ENCODE assay signal across 8 cellular contexts in genomic region chr5:6765612-6766525, GRCh38. TPM values are rescaled to one million over a fixed set of nuclear protein-coding genes. Genes with fewer than 3 reads are reported as not detected.
DNase-seq lines count a peak whose midpoint lies in the region; TF ChIP-seq lines count a peak whose summit lies in the region.

No MANE protein-coding gene starts in this region.

- H3K27ac Mint-ChIP-seq in activated naive CD4-positive, alpha-beta T cell treated with anti-CD3 and anti-CD28 coated beads for 36 hours, result no peak overlapping the region

- H3K4me1 Mint-ChIP-seq in activated naive CD4-positive, alpha-beta T cell treated with anti-CD3 and anti-CD28 coated beads for 36 hours (ENCODE audit: low read depth), result peaks cover 10% of the 10 kb centered on the region

- DNase-seq in GM10248 (ENCODE audit: extremely low spot score), result peak; percentile 83
- peak; percentile 26 for DNase-seq in HCEC 1CT
- DNase-seq in M059J (ENCODE audit: low read depth), result peak; percentile 83
- DNase-seq in SHP77 treated with DMSO at 0.1 percent for 48 hours (lab: John Stamatoyannopoulos, UW), result peak; percentile 78
- peak; percentile 87 for DNase-seq in activated naive CD4-positive, alpha-beta T cell treated with anti-CD3 and anti-CD28 coated beads for 36 hours
- DNase-seq in head of caudate nucleus, result peak; percentile 63 to 92 (median 81)
- peak; percentile 67 for DNase-seq in pons (ENCODE audit: low spot score)
- DNase-seq in ureter (ENCODE audit: low spot score), result peak; percentile 90

- peak; percentile 92 for TF ChIP-seq CTCF in GM10248 (IDR thresholded peaks at IDR 0.05; ENCODE audit: control extremely low read depth, extremely low read depth, low read depth, missing control alignments)

- CTCF ChIA-PET in GM10248 (lab: Yijun Ruan, JAX), result interaction anchor here (0.6 to 2.1 kb wide), 21 partner anchors 7 to 1092 kb away, joined by 3 to 12 read pairs (median 4); no protein-coding TSS in a partner anchor
- CTCF ChIA-PET in activated naive CD4-positive, alpha-beta T cell treated with anti-CD3 and anti-CD28 coated beads for 36 hours (lab: Charles Lee), result interaction anchor here (0.7 to 1.1 kb wide), 3 partner anchors 14 to 77 kb away, joined by 3 read pairs; no protein-coding TSS in a partner anchor

- no peaks in the 10 kb centered on the region for H3K36me3 Mint-ChIP-seq in activated naive CD4-positive, alpha-beta T cell treated with anti-CD3 and anti-CD28 coated beads for 36 hours (ENCODE audit: low read depth)

- intact Hi-C loops in activated naive CD4-positive, alpha-beta T cell treated with anti-CD3 and anti-CD28 coated beads for 36 hours (cut with micrococcal nuclease), result loop anchor here (1.0 to 5.0 kb wide), 7 partner anchors 61 to 1091 kb away; no protein-coding TSS in a partner anchor
- intact Hi-C loops in head of caudate nucleus (cut with DNase I), result no loop called here

- H3K4me3 Mint-ChIP-seq in activated naive CD4-positive, alpha-beta T cell treated with anti-CD3 and anti-CD28 coated beads for 36 hours, result no peak overlapping the region

- POLR2A ChIA-PET in GM10248 (lab: Yijun Ruan, JAX), result no interaction called here

- H3K27me3 Mint-ChIP-seq in activated naive CD4-positive, alpha-beta T cell treated with anti-CD3 and anti-CD28 coated beads for 36 hours (ENCODE audit: low read depth), result no peaks in the 10 kb centered on the region

- no peaks in the 10 kb centered on the region for H3K9me3 Mint-ChIP-seq in activated naive CD4-positive, alpha-beta T cell treated with anti-CD3 and anti-CD28 coated beads for 36 hours

RNA-seq across cellular contexts. Expression of gene TENT4A, which starts 52.6 kb away (rescaled TPM):
- total RNA-seq in M059J (2014; rRNA removed; shearing (Covaris generic)), result 9.2 and 11.7 TPM in 2 replicates
- 10 to 100 TPM; 30.0 to 30.2 TPM for total RNA-seq in activated naive CD4-positive, alpha-beta T cell treated with anti-CD3 and anti-CD28 coated beads for 36 hours
- total RNA-seq in ureter, result 28.9 TPM

Comparison
In these comparisons a context has a peak if more than half of its experiments do, and no peak if none do; other contexts are left out.
1. Peak in every context shown above with its lines: DNase-seq.
2. DNase-seq: peak in every context shown above with its lines; median percentile 90 in ureter; 87 in activated naive CD4-positive, alpha-beta T cell treated with anti-CD3 and anti-CD28 coated beads for 36 hours; 83 in GM10248; 83 in M059J; 81 in head of caudate nucleus; 78 in SHP77 treated with DMSO at 0.1 percent for 48 hours; 67 in pons; 26 in HCEC 1CT.